Comparison of ENCODE assay signal across 12 cellular contexts in the genomic region with DNA sequence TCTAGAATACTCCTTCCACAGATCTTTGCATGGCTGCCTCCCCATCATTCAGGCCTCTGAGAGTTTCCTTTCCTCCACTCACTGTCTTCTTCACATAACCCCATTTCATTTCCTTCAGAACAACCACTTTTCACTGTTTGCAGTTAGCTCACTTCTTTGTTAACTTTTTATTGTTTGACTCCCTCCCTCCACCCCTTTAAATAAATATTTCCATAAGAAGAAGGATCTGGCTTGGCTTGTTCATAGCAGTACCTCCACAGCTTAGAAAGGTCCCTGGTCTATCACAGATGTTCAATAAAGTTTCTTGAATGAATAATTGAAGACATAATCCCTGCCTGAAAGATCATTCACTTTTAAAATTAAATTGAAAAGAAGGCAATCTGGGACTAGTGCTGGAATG.
DNase-seq lines count a peak whose midpoint lies in the region; ATAC-seq and TF ChIP-seq lines count a peak whose summit lies in the region.
"Had no signal": no experiment of that assay in that cellular context is flagged by ENCODE, and none has a peak within 500 bp of the region (broad histone marks: within the 10 kb centered on the region; RNA-seq: fewer than 3 reads in every experiment).

No MANE protein-coding gene starts in this region.

- H3K18ac ChIP-seq in IMR-90 (ENCODE audit: low read depth, low read length): peak overlapping the region; percentile 36; the same call in 1 of the 2 replicates

- no peak overlapping the region for H2AK9ac ChIP-seq in IMR-90 (replicated peaks; ENCODE audit: low read depth, low read length, poor library complexity)

- POLR2A ChIA-PET in IMR-90 (lab: Charles Lee; ENCODE audit: unreplicated experiment): interaction anchor here (0.5 kb wide), 1 partner anchor 15 kb away, joined by 3 read pairs; no protein-coding TSS in a partner anchor

- H2BK5ac ChIP-seq in IMR-90 (ENCODE audit: low read depth, low read length, poor library complexity, severe bottlenecking): no peak overlapping the region

- no peak overlapping the region for H4K8ac ChIP-seq in IMR-90 (ENCODE audit: low read depth in 2 of 2, low read length in 2 of 2)

- H3K9ac ChIP-seq in IMR-90 (ENCODE audit: low read depth, low read length) (no peak overlapping the region), mucosa of rectum (ENCODE audit: low read depth in 1 of 2, low read length in 2 of 2) (no peak overlapping the region)
- H3K9ac ChIP-seq: BLaER1, GM23248 had no signal

- H3K4ac ChIP-seq in IMR-90 (ENCODE audit: low read depth, low read length): no peak overlapping the region

- no peak for DNase-seq in IMR-90
- no peak for DNase-seq in GM20000 (ENCODE audit: low spot score)
- DNase-seq in posterior cingulate gyrus: no peak
- DNase-seq: AML-193; Caco-2; CD8-positive, alpha-beta memory T cell; GM23248; H7 had no signal

- H3K4me2 ChIP-seq in IMR-90 (ENCODE audit: low read depth, low read length): no peak overlapping the region
- H3K4me2 ChIP-seq: BLaER1 had no signal

- H3K27ac ChIP-seq in IMR-90 (ENCODE audit: insufficient read depth, low read length): no peak overlapping the region
- peak overlapping the region; percentile 24 for H3K27ac ChIP-seq in VCaP
- H3K27ac ChIP-seq in mucosa of rectum (ENCODE audit: low read depth in 2 of 2, low read length in 2 of 2): peak overlapping the region; percentile 48 to 49
- H3K27ac ChIP-seq: BLaER1, GM23248 had no signal

- H3K4me1 ChIP-seq in IMR-90 (ENCODE audit: control insufficient read depth, insufficient read depth, low read length) (peaks cover 6% of the 10 kb centered on the region; the same call in 1 of the 2 replicates), mucosa of rectum (ENCODE audit: control insufficient read depth in 2 of 2, insufficient read depth in 2 of 2, low read length in 2 of 2) (peaks cover 2 to 13% of the 10 kb centered on the region in 2 donors)
- H3K4me1 ChIP-seq: Caco-2 had no signal

- no peaks in the 10 kb centered on the region for H3K9me1 ChIP-seq in IMR-90 (ENCODE audit: insufficient read depth, low read length)

- in situ Hi-C loops in IMR-90 (cut with MboI; ENCODE audit: low sequenced_read_pairs): no loop called here

- H3K23ac ChIP-seq in IMR-90 (ENCODE audit: low read depth, low read length): no peak overlapping the region

- H2AFZ ChIP-seq in IMR-90 (replicated peaks; ENCODE audit: low read length, poor library complexity): no peak overlapping the region
- H2AFZ ChIP-seq: GM23248 had no signal

- TF ChIP-seq POLR2A in IMR-90 (IDR thresholded peaks at IDR 0.05; ENCODE audit: low read depth, low read length): no peak

- no TSS peak for BruUV-seq in IMR-90 (replicated peaks; lab: Mats Ljungman, UMichigan)

- no peak overlapping the region for H3K56ac ChIP-seq in IMR-90 (ENCODE audit: extremely low read depth, insufficient read depth, low read length)

- no peak overlapping the region for H3K14ac ChIP-seq in IMR-90 (replicated peaks; ENCODE audit: low read depth, low read length)

- H4K20me1 ChIP-seq in IMR-90 (ENCODE audit: insufficient read depth, low read length): no peaks in the 10 kb centered on the region
- H4K20me1 ChIP-seq: BLaER1 had no signal

- ATAC-seq in IMR-90 (ENCODE audit: low read depth): no peak
- no peak for ATAC-seq in HG02973 (IDR thresholded peaks at IDR 0.05; ENCODE audit: unreplicated experiment)

- no peak overlapping the region for H4K91ac ChIP-seq in IMR-90 (ENCODE audit: insufficient read depth, low read depth, low read length)

- CTCF ChIA-PET in IMR-90 (lab: Yijun Ruan, JAX): no interaction called here

- no peak for TF ChIP-seq RAD21 in IMR-90 (IDR thresholded peaks at IDR 0.05; ENCODE audit: low read length)

- no peak overlapping the region for H3K4me3 ChIP-seq in IMR-90 (ENCODE audit: insufficient read depth, low read depth, low read length)
- H3K4me3 ChIP-seq in mucosa of rectum (ENCODE audit: low read length in 2 of 2): no peak overlapping the region
- H3K4me3 ChIP-seq: BLaER1, GM23248 had no signal

- H2BK15ac ChIP-seq in IMR-90 (ENCODE audit: low read depth, low read length): no peak overlapping the region

- dilution Hi-C loops in IMR-90 (cut with HindIII; ENCODE audit: low sequenced_read_pairs, unreplicated experiment): no loop called here

- H4K5ac ChIP-seq in IMR-90 (ENCODE audit: low read depth, low read length): peak overlapping the region; percentile 80; the same call in 1 of the 2 replicates

- H2AK5ac ChIP-seq in IMR-90 (ENCODE audit: low read depth, low read length): no peak overlapping the region

- H3K79me1 ChIP-seq in IMR-90 (ENCODE audit: low read depth in 1 of 2, low read length in 2 of 2): no peaks in the 10 kb centered on the region

- H2BK20ac ChIP-seq in IMR-90 (ENCODE audit: low read depth, low read length): no peak overlapping the region

- no peaks in the 10 kb centered on the region for H3K36me3 ChIP-seq in IMR-90 (ENCODE audit: control insufficient read depth, insufficient read depth, low read length)
- H3K36me3 ChIP-seq in mucosa of rectum (ENCODE audit: control insufficient read depth in 2 of 2, insufficient read depth in 2 of 2, low read length in 2 of 2): no peaks in the 10 kb centered on the region
- H3K36me3 ChIP-seq: BLaER1 had no signal

- H3K9me3 ChIP-seq in IMR-90 (ENCODE audit: control insufficient read depth, insufficient read depth, low read length): no peaks in the 10 kb centered on the region; the same call in 1 of the 2 replicates
- H3K9me3 ChIP-seq in mucosa of rectum (ENCODE audit: control insufficient read depth in 2 of 2, low read length in 2 of 2): no peaks in the 10 kb centered on the region
- H3K9me3 ChIP-seq: Caco-2 had no signal

- H3K27me3 ChIP-seq in IMR-90 (ENCODE audit: control insufficient read depth, insufficient read depth, low read length) (no peaks in the 10 kb centered on the region; the same call in 1 of the 2 replicates), mucosa of rectum (ENCODE audit: control insufficient read depth in 2 of 2, insufficient read depth in 2 of 2, low read length in 2 of 2) (no peaks in the 10 kb centered on the region)
- H3K27me3 ChIP-seq: BLaER1 had no signal

- H2BK120ac ChIP-seq in IMR-90 (ENCODE audit: low read depth, low read length): no peak overlapping the region

- intact Hi-C loops in IMR-90 (cut with micrococcal nuclease) (no loop called here), posterior cingulate gyrus (cut with DNase I) (no loop called here)

- TF ChIP-seq CTCF in IMR-90 (conservative IDR thresholded peaks at IDR 0.05; ENCODE audit: low read depth, low read length): no peak
- no peak for TF ChIP-seq CTCF in VCaP (conservative IDR thresholded peaks at IDR 0.05)
- TF ChIP-seq CTCF in GM20000 (IDR thresholded peaks at IDR 0.05; ENCODE audit: extremely low read depth, missing control alignments): no peak

TF ChIP-seq in IMR-90, 13 proteins besides CTCF, POLR2A, EP300 and RAD21:
- no peak for TF ChIP-seq RCOR1 (IDR thresholded peaks at IDR 0.05; ENCODE audit: insufficient replicate concordance, low read length)
- TF ChIP-seq NFE2L2 (IDR thresholded peaks at IDR 0.05; ENCODE audit: low read depth, low read length): no peak
- no peak for TF ChIP-seq MAFK (IDR thresholded peaks at IDR 0.05; ENCODE audit: low read depth, low read length)
- TF ChIP-seq, protein P1, sequence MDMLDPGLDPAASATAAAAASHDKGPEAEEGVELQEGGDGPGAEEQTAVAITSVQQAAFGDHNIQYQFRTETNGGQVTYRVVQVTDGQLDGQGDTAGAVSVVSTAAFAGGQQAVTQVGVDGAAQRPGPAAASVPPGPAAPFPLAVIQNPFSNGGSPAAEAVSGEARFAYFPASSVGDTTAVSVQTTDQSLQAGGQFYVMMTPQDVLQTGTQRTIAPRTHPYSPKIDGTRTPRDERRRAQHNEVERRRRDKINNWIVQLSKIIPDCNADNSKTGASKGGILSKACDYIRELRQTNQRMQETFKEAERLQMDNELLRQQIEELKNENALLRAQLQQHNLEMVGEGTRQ (IDR thresholded peaks at IDR 0.05; ENCODE audit: low read depth, low read length): no peak
- no peak for TF ChIP-seq RFX5 (IDR thresholded peaks at IDR 0.05; ENCODE audit: low read depth, low read length)
- no peak for TF ChIP-seq CHD1 (IDR thresholded peaks at IDR 0.05; ENCODE audit: low read depth, low read length)
- no peak for TF ChIP-seq MAZ (IDR thresholded peaks at IDR 0.05; ENCODE audit: borderline replicate concordance, low read depth, low read length)
- TF ChIP-seq MXI1 (IDR thresholded peaks at IDR 0.05; ENCODE audit: borderline replicate concordance, low read depth, low read length): no peak
- no peak for TF ChIP-seq FOS (IDR thresholded peaks at IDR 0.05; ENCODE audit: low read depth, low read length)
- no peak for TF ChIP-seq CEBPB (IDR thresholded peaks at IDR 0.05; ENCODE audit: low read depth, low read length)
- TF ChIP-seq BHLHE40 (IDR thresholded peaks at IDR 0.05; ENCODE audit: low read depth, low read length): no peak
- TF ChIP-seq SMC3 (IDR thresholded peaks at IDR 0.05; ENCODE audit: low read depth, low read length): no peak
- TF ChIP-seq, protein P2, sequence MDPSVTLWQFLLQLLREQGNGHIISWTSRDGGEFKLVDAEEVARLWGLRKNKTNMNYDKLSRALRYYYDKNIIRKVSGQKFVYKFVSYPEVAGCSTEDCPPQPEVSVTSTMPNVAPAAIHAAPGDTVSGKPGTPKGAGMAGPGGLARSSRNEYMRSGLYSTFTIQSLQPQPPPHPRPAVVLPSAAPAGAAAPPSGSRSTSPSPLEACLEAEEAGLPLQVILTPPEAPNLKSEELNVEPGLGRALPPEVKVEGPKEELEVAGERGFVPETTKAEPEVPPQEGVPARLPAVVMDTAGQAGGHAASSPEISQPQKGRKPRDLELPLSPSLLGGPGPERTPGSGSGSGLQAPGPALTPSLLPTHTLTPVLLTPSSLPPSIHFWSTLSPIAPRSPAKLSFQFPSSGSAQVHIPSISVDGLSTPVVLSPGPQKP (IDR thresholded peaks at IDR 0.05; ENCODE audit: borderline replicate concordance, low read depth, low read length): no peak
TF ChIP-seq in IMR-90: peak in this region for 0.
